1 cellular context compared by ENCODE assay signal in the genomic region with DNA sequence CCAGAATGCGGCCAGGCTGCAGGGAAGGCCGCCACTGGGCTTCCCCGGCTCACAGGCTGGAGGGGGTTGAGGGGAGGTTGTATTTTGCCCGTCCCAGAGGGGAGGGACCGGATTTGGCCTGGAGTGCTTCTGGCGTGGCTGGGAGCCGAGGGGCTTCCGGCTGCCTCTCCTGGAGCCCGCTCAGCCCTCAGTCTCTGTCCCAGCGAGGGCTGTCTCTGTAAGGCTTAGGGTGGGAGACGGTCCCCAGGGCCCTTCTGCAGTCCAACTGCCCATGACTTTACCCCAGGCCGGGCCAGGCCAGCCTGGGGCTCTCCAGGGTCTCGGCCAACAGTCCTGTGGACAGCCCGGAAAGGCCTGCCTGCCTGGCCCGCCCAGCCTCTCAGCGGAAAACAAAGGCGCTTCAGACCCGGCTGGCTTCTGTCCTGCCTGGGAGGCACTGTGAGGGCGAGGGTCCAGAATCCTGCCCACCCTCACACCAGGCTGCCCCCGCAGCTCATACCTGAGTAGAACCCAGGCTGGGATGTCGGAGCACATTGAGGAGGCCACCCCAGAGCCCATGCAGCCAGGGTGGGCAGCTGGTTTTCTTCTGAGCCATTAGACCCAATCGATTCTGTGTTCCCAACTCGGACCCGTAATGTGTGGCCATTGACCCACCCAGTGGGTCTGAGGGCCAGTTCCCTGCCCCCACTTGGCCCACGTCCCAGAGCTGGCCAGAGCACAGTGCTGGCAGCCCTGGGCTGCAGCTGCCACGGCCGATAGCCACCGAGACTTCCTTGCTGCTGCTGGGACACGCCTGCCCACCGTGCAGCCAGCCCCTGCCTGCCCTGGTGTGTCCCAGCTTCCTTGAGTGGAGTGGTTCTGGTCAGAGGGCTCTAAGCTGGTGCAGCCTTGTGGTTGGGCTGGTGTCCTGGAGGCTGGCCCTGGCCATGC.
TF ChIP-seq lines count a peak whose summit lies in the region.

No MANE protein-coding gene starts in this region.

TF ChIP-seq in HepG2, 621 proteins besides CTCF, POLR2A, EP300 and RAD21 (continued from another document and continues in another):
- TF ChIP-seq, protein P1, sequence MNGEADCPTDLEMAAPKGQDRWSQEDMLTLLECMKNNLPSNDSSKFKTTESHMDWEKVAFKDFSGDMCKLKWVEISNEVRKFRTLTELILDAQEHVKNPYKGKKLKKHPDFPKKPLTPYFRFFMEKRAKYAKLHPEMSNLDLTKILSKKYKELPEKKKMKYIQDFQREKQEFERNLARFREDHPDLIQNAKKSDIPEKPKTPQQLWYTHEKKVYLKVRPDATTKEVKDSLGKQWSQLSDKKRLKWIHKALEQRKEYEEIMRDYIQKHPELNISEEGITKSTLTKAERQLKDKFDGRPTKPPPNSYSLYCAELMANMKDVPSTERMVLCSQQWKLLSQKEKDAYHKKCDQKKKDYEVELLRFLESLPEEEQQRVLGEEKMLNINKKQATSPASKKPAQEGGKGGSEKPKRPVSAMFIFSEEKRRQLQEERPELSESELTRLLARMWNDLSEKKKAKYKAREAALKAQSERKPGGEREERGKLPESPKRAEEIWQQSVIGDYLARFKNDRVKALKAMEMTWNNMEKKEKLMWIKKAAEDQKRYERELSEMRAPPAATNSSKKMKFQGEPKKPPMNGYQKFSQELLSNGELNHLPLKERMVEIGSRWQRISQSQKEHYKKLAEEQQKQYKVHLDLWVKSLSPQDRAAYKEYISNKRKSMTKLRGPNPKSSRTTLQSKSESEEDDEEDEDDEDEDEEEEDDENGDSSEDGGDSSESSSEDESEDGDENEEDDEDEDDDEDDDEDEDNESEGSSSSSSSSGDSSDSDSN (CRISPR knock-in tag; IDR thresholded peaks at IDR 0.05) = peak; percentile 71
- TF ChIP-seq ZSCAN21 (CRISPR knock-in tag; IDR thresholded peaks at IDR 0.05; ENCODE audit: borderline replicate concordance) = peak; percentile 38; the same call in 1 of the 2 replicates
- peak; percentile 34 for TF ChIP-seq HNRNPLL (IDR thresholded peaks at IDR 0.05; ENCODE audit: low read depth, low read length, poor library complexity, severe bottlenecking)
- 0 out of 2 replicates have a peak, but pooled peaks have one; percentile 11 for TF ChIP-seq ZNF790 (CRISPR knock-in tag; IDR thresholded peaks at IDR 0.05; ENCODE audit: borderline replicate concordance)
- TF ChIP-seq NAIF1 (CRISPR knock-in tag; IDR thresholded peaks at IDR 0.05; ENCODE audit: borderline replicate concordance) = no peak
- no peak for TF ChIP-seq U2AF2 (IDR thresholded peaks at IDR 0.05; ENCODE audit: low read depth, low read length)
- TF ChIP-seq, protein P2, sequence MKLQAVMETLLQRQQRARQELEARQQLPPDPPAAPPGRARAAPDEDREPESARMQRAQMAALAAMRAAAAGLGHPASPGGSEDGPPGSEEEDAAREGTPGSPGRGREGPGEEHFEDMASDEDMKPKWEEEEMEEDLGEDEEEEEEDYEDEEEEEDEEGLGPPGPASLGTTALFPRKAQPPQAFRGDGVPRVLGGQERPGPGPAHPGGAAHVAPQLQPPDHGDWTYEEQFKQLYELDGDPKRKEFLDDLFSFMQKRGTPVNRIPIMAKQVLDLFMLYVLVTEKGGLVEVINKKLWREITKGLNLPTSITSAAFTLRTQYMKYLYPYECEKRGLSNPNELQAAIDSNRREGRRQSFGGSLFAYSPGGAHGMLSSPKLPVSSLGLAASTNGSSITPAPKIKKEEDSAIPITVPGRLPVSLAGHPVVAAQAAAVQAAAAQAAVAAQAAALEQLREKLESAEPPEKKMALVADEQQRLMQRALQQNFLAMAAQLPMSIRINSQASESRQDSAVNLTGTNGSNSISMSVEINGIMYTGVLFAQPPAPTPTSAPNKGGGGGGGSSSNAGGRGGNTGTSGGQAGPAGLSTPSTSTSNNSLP (IDR thresholded peaks at IDR 0.05; ENCODE audit: low read depth, low read length) = no peak
- 0 out of 2 replicates have a peak, but pooled peaks have one; percentile 39 for TF ChIP-seq TARDBP (CRISPR knock-in tag; IDR thresholded peaks at IDR 0.05)
- 0 out of 2 replicates have a peak, but pooled peaks have one; percentile 45 for TF ChIP-seq ZNF605 (CRISPR knock-in tag; IDR thresholded peaks at IDR 0.05)
- TF ChIP-seq NFYB (CRISPR knock-in tag; IDR thresholded peaks at IDR 0.05) = 0 out of 2 replicates have a peak, but pooled peaks have one; percentile 5
- peak; percentile 84 for TF ChIP-seq TOPORS (CRISPR knock-in tag; IDR thresholded peaks at IDR 0.05)
- TF ChIP-seq, protein P3, sequence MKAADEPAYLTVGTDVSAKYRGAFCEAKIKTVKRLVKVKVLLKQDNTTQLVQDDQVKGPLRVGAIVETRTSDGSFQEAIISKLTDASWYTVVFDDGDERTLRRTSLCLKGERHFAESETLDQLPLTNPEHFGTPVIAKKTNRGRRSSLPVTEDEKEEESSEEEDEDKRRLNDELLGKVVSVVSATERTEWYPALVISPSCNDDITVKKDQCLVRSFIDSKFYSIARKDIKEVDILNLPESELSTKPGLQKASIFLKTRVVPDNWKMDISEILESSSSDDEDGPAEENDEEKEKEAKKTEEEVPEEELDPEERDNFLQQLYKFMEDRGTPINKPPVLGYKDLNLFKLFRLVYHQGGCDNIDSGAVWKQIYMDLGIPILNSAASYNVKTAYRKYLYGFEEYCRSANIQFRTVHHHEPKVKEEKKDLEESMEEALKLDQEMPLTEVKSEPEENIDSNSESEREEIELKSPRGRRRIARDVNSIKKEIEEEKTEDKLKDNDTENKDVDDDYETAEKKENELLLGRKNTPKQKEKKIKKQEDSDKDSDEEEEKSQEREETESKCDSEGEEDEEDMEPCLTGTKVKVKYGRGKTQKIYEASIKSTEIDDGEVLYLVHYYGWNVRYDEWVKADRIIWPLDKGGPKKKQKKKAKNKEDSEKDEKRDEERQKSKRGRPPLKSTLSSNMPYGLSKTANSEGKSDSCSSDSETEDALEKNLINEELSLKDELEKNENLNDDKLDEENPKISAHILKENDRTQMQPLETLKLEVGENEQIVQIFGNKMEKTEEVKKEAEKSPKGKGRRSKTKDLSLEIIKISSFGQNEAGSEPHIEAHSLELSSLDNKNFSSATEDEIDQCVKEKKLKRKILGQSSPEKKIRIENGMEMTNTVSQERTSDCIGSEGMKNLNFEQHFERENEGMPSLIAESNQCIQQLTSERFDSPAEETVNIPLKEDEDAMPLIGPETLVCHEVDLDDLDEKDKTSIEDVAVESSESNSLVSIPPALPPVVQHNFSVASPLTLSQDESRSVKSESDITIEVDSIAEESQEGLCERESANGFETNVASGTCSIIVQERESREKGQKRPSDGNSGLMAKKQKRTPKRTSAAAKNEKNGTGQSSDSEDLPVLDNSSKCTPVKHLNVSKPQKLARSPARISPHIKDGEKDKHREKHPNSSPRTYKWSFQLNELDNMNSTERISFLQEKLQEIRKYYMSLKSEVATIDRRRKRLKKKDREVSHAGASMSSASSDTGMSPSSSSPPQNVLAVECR (CRISPR knock-in tag; IDR thresholded peaks at IDR 0.05; ENCODE audit: borderline replicate concordance) = peak; percentile 10
- TF ChIP-seq SALL1 (CRISPR knock-in tag; IDR thresholded peaks at IDR 0.05) = 0 out of 2 replicates have a peak, but pooled peaks have one; percentile 31
- TF ChIP-seq ZEB1 (IDR thresholded peaks at IDR 0.05; ENCODE audit: insufficient replicate concordance, low read depth) = no peak
- peak; percentile 88 for TF ChIP-seq HNRNPL (IDR thresholded peaks at IDR 0.05; ENCODE audit: low read depth, low read length)
- TF ChIP-seq KDM5B (CRISPR knock-in tag; IDR thresholded peaks at IDR 0.05; ENCODE audit: borderline replicate concordance) = 0 out of 2 replicates have a peak, but pooled peaks have one; percentile 62
- TF ChIP-seq NRL (CRISPR knock-in tag; IDR thresholded peaks at IDR 0.05; ENCODE audit: borderline replicate concordance) = 0 out of 2 replicates have a peak, but pooled peaks have one; percentile 56
- TF ChIP-seq NFKB2 (CRISPR knock-in tag; IDR thresholded peaks at IDR 0.05; ENCODE audit: borderline replicate concordance) = peak; percentile 61; the same call in 1 of the 2 replicates
- TF ChIP-seq ZNF772 (CRISPR knock-in tag; IDR thresholded peaks at IDR 0.05) = peak; percentile 15; the same call in 1 of the 2 replicates
- TF ChIP-seq FOXA1 (IDR thresholded peaks at IDR 0.05) = no peak
- TF ChIP-seq FOXA1 (CRISPR knock-in tag; IDR thresholded peaks at IDR 0.05) = peak; percentile 3; the same call in 1 of the 2 replicates
- peak; percentile 44; the same call in 1 of the 2 replicates for TF ChIP-seq ZNF430 (CRISPR knock-in tag; IDR thresholded peaks at IDR 0.05)
- 0 out of 2 replicates have a peak, but pooled peaks have one; percentile 16 for TF ChIP-seq SNAPC2 (CRISPR knock-in tag; IDR thresholded peaks at IDR 0.05)
- TF ChIP-seq TCF7L2 (IDR thresholded peaks at IDR 0.05; ENCODE audit: low read depth, low read length) = no peak
- peak; percentile 47; the same call in 1 of the 2 replicates for TF ChIP-seq ZNF124 (CRISPR knock-in tag; IDR thresholded peaks at IDR 0.05)
- TF ChIP-seq ZNF225 (CRISPR knock-in tag; IDR thresholded peaks at IDR 0.05) = peak; percentile 20; the same call in 1 of the 2 replicates
- TF ChIP-seq, protein P4, sequence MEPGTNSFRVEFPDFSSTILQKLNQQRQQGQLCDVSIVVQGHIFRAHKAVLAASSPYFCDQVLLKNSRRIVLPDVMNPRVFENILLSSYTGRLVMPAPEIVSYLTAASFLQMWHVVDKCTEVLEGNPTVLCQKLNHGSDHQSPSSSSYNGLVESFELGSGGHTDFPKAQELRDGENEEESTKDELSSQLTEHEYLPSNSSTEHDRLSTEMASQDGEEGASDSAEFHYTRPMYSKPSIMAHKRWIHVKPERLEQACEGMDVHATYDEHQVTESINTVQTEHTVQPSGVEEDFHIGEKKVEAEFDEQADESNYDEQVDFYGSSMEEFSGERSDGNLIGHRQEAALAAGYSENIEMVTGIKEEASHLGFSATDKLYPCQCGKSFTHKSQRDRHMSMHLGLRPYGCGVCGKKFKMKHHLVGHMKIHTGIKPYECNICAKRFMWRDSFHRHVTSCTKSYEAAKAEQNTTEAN (CRISPR knock-in tag; conservative IDR thresholded peaks at IDR 0.05) = 0 out of 2 replicates have a peak, but pooled peaks have one; percentile 44
- peak; percentile 45; the same call in 1 of the 2 replicates for TF ChIP-seq PHF21A (CRISPR knock-in tag; IDR thresholded peaks at IDR 0.05)
- TF ChIP-seq, protein P5, sequence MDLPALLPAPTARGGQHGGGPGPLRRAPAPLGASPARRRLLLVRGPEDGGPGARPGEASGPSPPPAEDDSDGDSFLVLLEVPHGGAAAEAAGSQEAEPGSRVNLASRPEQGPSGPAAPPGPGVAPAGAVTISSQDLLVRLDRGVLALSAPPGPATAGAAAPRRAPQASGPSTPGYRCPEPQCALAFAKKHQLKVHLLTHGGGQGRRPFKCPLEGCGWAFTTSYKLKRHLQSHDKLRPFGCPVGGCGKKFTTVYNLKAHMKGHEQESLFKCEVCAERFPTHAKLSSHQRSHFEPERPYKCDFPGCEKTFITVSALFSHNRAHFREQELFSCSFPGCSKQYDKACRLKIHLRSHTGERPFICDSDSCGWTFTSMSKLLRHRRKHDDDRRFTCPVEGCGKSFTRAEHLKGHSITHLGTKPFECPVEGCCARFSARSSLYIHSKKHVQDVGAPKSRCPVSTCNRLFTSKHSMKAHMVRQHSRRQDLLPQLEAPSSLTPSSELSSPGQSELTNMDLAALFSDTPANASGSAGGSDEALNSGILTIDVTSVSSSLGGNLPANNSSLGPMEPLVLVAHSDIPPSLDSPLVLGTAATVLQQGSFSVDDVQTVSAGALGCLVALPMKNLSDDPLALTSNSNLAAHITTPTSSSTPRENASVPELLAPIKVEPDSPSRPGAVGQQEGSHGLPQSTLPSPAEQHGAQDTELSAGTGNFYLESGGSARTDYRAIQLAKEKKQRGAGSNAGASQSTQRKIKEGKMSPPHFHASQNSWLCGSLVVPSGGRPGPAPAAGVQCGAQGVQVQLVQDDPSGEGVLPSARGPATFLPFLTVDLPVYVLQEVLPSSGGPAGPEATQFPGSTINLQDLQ (CRISPR knock-in tag; IDR thresholded peaks at IDR 0.05) = no peak; the same call in 1 of the 2 replicates
- TF ChIP-seq ZNF749 (CRISPR knock-in tag; IDR thresholded peaks at IDR 0.05; ENCODE audit: borderline replicate concordance) = 0 out of 2 replicates have a peak, but pooled peaks have one; percentile 34
- 0 out of 2 replicates have a peak, but pooled peaks have one; percentile 25 for TF ChIP-seq GPN1 (CRISPR knock-in tag; IDR thresholded peaks at IDR 0.05; ENCODE audit: borderline replicate concordance)
- TF ChIP-seq POLR2G (IDR thresholded peaks at IDR 0.05; ENCODE audit: low read depth, low read length) = peak; percentile 55
- TF ChIP-seq PCBP2 (optimal IDR thresholded peaks at IDR 0.05; ENCODE audit: low read depth, low read length, poor library complexity, severe bottlenecking) = no peak
- no peak for TF ChIP-seq ZBTB42 (CRISPR knock-in tag; IDR thresholded peaks at IDR 0.05)
- TF ChIP-seq BORCS8-MEF2B (CRISPR knock-in tag; IDR thresholded peaks at IDR 0.05) = peak; percentile 61
- TF ChIP-seq, protein P6, sequence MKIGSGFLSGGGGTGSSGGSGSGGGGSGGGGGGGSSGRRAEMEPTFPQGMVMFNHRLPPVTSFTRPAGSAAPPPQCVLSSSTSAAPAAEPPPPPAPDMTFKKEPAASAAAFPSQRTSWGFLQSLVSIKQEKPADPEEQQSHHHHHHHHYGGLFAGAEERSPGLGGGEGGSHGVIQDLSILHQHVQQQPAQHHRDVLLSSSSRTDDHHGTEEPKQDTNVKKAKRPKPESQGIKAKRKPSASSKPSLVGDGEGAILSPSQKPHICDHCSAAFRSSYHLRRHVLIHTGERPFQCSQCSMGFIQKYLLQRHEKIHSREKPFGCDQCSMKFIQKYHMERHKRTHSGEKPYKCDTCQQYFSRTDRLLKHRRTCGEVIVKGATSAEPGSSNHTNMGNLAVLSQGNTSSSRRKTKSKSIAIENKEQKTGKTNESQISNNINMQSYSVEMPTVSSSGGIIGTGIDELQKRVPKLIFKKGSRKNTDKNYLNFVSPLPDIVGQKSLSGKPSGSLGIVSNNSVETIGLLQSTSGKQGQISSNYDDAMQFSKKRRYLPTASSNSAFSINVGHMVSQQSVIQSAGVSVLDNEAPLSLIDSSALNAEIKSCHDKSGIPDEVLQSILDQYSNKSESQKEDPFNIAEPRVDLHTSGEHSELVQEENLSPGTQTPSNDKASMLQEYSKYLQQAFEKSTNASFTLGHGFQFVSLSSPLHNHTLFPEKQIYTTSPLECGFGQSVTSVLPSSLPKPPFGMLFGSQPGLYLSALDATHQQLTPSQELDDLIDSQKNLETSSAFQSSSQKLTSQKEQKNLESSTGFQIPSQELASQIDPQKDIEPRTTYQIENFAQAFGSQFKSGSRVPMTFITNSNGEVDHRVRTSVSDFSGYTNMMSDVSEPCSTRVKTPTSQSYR (CRISPR knock-in tag; IDR thresholded peaks at IDR 0.05; ENCODE audit: borderline replicate concordance) = peak; percentile 88
- TF ChIP-seq, protein P7, sequence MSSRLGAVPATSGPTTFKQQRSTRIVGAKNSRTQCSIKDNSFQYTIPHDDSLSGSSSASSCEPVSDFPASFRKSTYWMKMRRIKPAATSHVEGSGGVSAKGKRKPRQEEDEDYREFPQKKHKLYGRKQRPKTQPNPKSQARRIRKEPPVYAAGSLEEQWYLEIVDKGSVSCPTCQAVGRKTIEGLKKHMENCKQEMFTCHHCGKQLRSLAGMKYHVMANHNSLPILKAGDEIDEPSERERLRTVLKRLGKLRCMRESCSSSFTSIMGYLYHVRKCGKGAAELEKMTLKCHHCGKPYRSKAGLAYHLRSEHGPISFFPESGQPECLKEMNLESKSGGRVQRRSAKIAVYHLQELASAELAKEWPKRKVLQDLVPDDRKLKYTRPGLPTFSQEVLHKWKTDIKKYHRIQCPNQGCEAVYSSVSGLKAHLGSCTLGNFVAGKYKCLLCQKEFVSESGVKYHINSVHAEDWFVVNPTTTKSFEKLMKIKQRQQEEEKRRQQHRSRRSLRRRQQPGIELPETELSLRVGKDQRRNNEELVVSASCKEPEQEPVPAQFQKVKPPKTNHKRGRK (CRISPR knock-in tag; IDR thresholded peaks at IDR 0.05) = no peak
- TF ChIP-seq AHR (CRISPR knock-in tag; IDR thresholded peaks at IDR 0.05) = no peak
- TF ChIP-seq ZNF367 (CRISPR knock-in tag; IDR thresholded peaks at IDR 0.05; ENCODE audit: borderline replicate concordance) = peak; percentile 53; the same call in 1 of the 2 replicates
- TF ChIP-seq TAF1 (CRISPR knock-in tag; IDR thresholded peaks at IDR 0.05) = peak; percentile 56; the same call in 1 of the 2 replicates
